In genomic region chr6:109239192-109239917, GRCh38 we compare ENCODE assay signal across 11 cellular contexts.
A peak's percentile ranks its signal among the peaks of the same experiment; 100 is the strongest.
DNase-seq lines count a peak whose midpoint lies in the region; ATAC-seq and TF ChIP-seq lines count a peak whose summit lies in the region.
"Had no signal": no experiment of that assay in that cellular context is flagged by ENCODE, and none has a peak within 500 bp of the region (broad histone marks: within the 10 kb centered on the region; RNA-seq: fewer than 3 reads in every experiment).

No MANE protein-coding gene starts in this region.

- H3K36me3 Mint-ChIP-seq in nephron progenitor cell (ENCODE audit: low read depth): no peaks in the 10 kb centered on the region

- TF ChIP-seq POLR2A in heart left ventricle (IDR thresholded peaks at IDR 0.05): no peak

- H3K9me3 Mint-ChIP-seq in nephron progenitor cell: no peaks in the 10 kb centered on the region

- intact Hi-C loops in heart left ventricle (cut with DNase I) (loop anchor here in 1 of 10 donors (5.0 kb wide), 1 partner anchor 143 kb away; the partner anchor contains the start of gene CD164), cardiac septum (cut with DNase I) (no loop called here)

- no peak for DNase-seq in heart left ventricle
- no peak for DNase-seq in cardiac septum (ENCODE audit: low spot score)
- DNase-seq in choroid plexus epithelial cell (ENCODE audit: low read depth): peak; percentile 25
- no peak for DNase-seq in nephron progenitor cell
- no peak for DNase-seq in NCI-H2081 (lab: John Stamatoyannopoulos, UW)
- DNase-seq in DMS79 (lab: John Stamatoyannopoulos, UW): no peak
- DNase-seq: DMS79 treated with DMSO at 0.1 percent for 48 hours, NCI-H2029 treated with DMSO at 0.1 percent for 48 hours had no signal

- H3K36me3 ChIP-seq in heart left ventricle (no peaks in the 10 kb centered on the region), urinary bladder (ENCODE audit: insufficient read depth) (no peaks in the 10 kb centered on the region)

- peaks cover 0 to 76% (median 20%) of the 10 kb centered on the region in 12 donors for H3K4me1 ChIP-seq in heart left ventricle
- H3K4me1 ChIP-seq in urinary bladder (ENCODE audit: insufficient read depth): peaks cover 2% of the 10 kb centered on the region
- H3K4me1 ChIP-seq: A549 had no signal

- H3K27ac ChIP-seq in heart left ventricle (peak overlapping the region in 10 of 12 donors; percentile 24 to 61 (median 39)), urinary bladder (ENCODE audit: low read depth) (peak overlapping the region; percentile 60)
- H3K27ac ChIP-seq: A549 had no signal

- no peaks in the 10 kb centered on the region for H3K9me3 ChIP-seq in heart left ventricle
- H3K9me3 ChIP-seq: A549 had no signal

- TF ChIP-seq CTCF in heart left ventricle (IDR thresholded peaks at IDR 0.05): no peak
- TF ChIP-seq CTCF in choroid plexus epithelial cell (conservative IDR thresholded peaks at IDR 0.05; ENCODE audit: low read depth, low read length): no peak
- no peak for TF ChIP-seq CTCF in nephron progenitor cell (IDR thresholded peaks at IDR 0.05)

- H3K4me3 ChIP-seq in heart left ventricle (no peak overlapping the region), choroid plexus epithelial cell (ENCODE audit: low read depth, low read length) (no peak overlapping the region), urinary bladder (ENCODE audit: low read depth, low read length) (no peak overlapping the region)
- H3K4me3 ChIP-seq: A549 had no signal

- 64 to 79% (median 75%) methylated on average over 5 of the region's 5 CpGs for WGBS in heart left ventricle, 4 donors
- WGBS in urinary bladder: 72% methylated on average over 5 of the region's 5 CpGs

- peaks cover 50% of the 10 kb centered on the region for H3K4me1 Mint-ChIP-seq in nephron progenitor cell

- H3K4me3 Mint-ChIP-seq in nephron progenitor cell: no peak overlapping the region

- H3K27me3 Mint-ChIP-seq in nephron progenitor cell (ENCODE audit: low read depth, poor library complexity): no peaks in the 10 kb centered on the region

- ATAC-seq in heart left ventricle (peak in 1 of 4 donors; percentile 41), GM18861 (IDR thresholded peaks at IDR 0.05; ENCODE audit: unreplicated experiment) (no peak)
- ATAC-seq: A549 had no signal

- H3K27me3 ChIP-seq in heart left ventricle: no peaks in the 10 kb centered on the region

- H3K27ac Mint-ChIP-seq in nephron progenitor cell: peak overlapping the region; percentile 94
